Comparison of ENCODE assay signal across 16 cellular contexts in the genomic region with DNA sequence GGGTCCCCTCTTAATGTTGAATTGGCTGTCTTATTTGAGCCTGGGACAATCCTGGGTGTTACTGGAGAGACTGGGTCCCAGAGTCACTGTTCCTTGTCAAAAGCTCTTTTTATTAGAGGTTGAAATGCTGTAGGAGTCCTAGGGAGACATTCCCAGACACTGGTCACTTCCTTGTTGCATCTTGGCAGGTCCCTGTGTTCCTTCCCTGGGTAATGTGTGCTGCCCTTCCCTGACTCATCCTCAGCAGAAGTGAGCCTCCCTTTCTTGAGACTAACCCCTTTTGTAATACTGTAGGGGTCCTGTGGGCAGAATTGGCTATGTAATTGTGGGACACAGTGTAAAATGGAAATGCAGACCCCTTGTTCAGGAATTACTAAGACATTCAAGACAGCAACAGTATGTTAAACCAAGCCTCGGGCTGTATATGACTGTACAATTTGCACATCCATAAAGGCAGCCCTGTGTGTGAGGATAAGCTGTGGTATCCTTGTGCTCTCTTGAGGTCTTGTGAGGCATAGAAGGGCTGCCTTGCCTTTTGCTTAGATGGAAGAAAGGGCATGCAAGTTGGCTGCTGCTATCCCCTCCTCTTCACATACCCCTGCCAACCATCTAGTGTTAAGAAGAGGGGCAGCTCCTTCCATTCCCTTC. TPM values are rescaled to one million over a fixed set of nuclear protein-coding genes. Genes with fewer than 3 reads are reported as not detected.
DNase-seq lines count a peak whose midpoint lies in the region; ATAC-seq and TF ChIP-seq lines count a peak whose summit lies in the region.
"Had no signal": no experiment of that assay in that cellular context is flagged by ENCODE, and none has a peak within 500 bp of the region (broad histone marks: within the 10 kb centered on the region; RNA-seq: fewer than 3 reads in every experiment).

No MANE protein-coding gene starts in this region.

- H3K4me3 Mint-ChIP-seq in activated T-cell treated with anti-CD3 and anti-CD28 coated beads, Interleukin-2, amount 50 U/mL, for 24 hours: no peak overlapping the region
- H3K4me3 Mint-ChIP-seq: GM23338 had no signal

- no peak overlapping the region for H3K27ac ChIP-seq in breast epithelium
- H3K27ac ChIP-seq: BLaER1 treated with 17β-estradiol and CSF1 and Interleukin-3, amounts not matched to agents 10 nM and 100 nM; KMS-11 had no signal

- no peak for TF ChIP-seq POLR2A in breast epithelium (IDR thresholded peaks at IDR 0.05)

- no peaks in the 10 kb centered on the region for H3K4me1 Mint-ChIP-seq in activated T-cell treated with anti-CD3 and anti-CD28 coated beads, Interleukin-2, amount 50 U/mL, for 24 hours (ENCODE audit: low read depth)
- H3K4me1 Mint-ChIP-seq: GM23338 had no signal

- DNase-seq in HCEC 1CT (peak; percentile 34), foreskin fibroblast (peak; percentile 50 to 68), SW 1271 (lab: John Stamatoyannopoulos, UW) (no peak), breast epithelium (ENCODE audit: low spot score in 2 of 2) (no peak)
- DNase-seq in activated T-cell treated with anti-CD3 and anti-CD28 coated beads, Interleukin-2, amount 50 U/mL, for 24 hours: no peak
- DNase-seq: DMS 273 treated with DMSO at 0.1 percent for 48 hours, MM.1S, NCI-H1105, NCI-H1694 treated with DMSO at 0.1 percent for 48 hours, NCI-H69 had no signal

- H3K27ac Mint-ChIP-seq in activated T-cell treated with anti-CD3 and anti-CD28 coated beads, Interleukin-2, amount 50 U/mL, for 24 hours: no peak overlapping the region
- H3K27ac Mint-ChIP-seq: GM23338 had no signal

- peaks cover 32% of the 10 kb centered on the region for H3K27me3 Mint-ChIP-seq in activated T-cell treated with anti-CD3 and anti-CD28 coated beads, Interleukin-2, amount 50 U/mL, for 24 hours

- no peaks in the 10 kb centered on the region for H3K36me3 Mint-ChIP-seq in activated T-cell treated with anti-CD3 and anti-CD28 coated beads, Interleukin-2, amount 50 U/mL, for 24 hours (ENCODE audit: low read depth)

- no peaks in the 10 kb centered on the region for H3K9me3 Mint-ChIP-seq in activated T-cell treated with anti-CD3 and anti-CD28 coated beads, Interleukin-2, amount 50 U/mL, for 24 hours
- H3K9me3 Mint-ChIP-seq: GM23338 had no signal

- H3K9me3 ChIP-seq in breast epithelium: no peaks in the 10 kb centered on the region

- H3K27me3 ChIP-seq in breast epithelium: no peaks in the 10 kb centered on the region
- H3K27me3 ChIP-seq: BLaER1 treated with 17β-estradiol and CSF1 and Interleukin-3, amounts not matched to agents 10 nM and 100 nM had no signal

- H3K4me1 ChIP-seq in breast epithelium: no peaks in the 10 kb centered on the region

- ATAC-seq in SK-N-SH treated with all-trans-retinoic acid at 6 μM for 48 hours (peak; percentile 13), GM18498 (IDR thresholded peaks at IDR 0.05; ENCODE audit: unreplicated experiment) (no peak)
- ATAC-seq: GM23338, Right ventricle myocardium inferior had no signal

- intact Hi-C loops in breast epithelium (cut with DNase I; ENCODE audit: low total_unique reads): no loop called here

- TF ChIP-seq CTCF in foreskin fibroblast (IDR thresholded peaks at IDR 0.05; ENCODE audit: low read depth, low read length) (no peak), breast epithelium (IDR thresholded peaks at IDR 0.05) (no peak)

- no peaks in the 10 kb centered on the region for H3K36me3 ChIP-seq in breast epithelium

- H3K4me3 ChIP-seq in foreskin fibroblast (ENCODE audit: low read depth in 1 of 2, low read length in 2 of 2) (no peak overlapping the region), breast epithelium (no peak overlapping the region)
- H3K4me3 ChIP-seq: BLaER1 treated with 17β-estradiol and CSF1 and Interleukin-3, amounts not matched to agents 10 nM and 100 nM; GM23338 had no signal

TF ChIP-seq in SK-N-SH treated with all-trans-retinoic acid at 6 μM for 48 hours, 23 proteins besides CTCF, POLR2A, EP300 and RAD21:
- TF ChIP-seq GLIS3 (CRISPR knock-in tag; IDR thresholded peaks at IDR 0.05): no peak
- no peak for TF ChIP-seq CSDC2 (CRISPR knock-in tag; IDR thresholded peaks at IDR 0.05)
- no peak for TF ChIP-seq TCF4 (CRISPR knock-in tag; IDR thresholded peaks at IDR 0.05; ENCODE audit: borderline replicate concordance)
- no peak for TF ChIP-seq ZNF8 (CRISPR knock-in tag; IDR thresholded peaks at IDR 0.05)
- TF ChIP-seq ISL1 (CRISPR knock-in tag; IDR thresholded peaks at IDR 0.05): no peak
- TF ChIP-seq RARB (CRISPR knock-in tag; IDR thresholded peaks at IDR 0.05): no peak
- TF ChIP-seq SNAI2 (CRISPR knock-in tag; IDR thresholded peaks at IDR 0.05): no peak
- no peak for TF ChIP-seq BACH2 (CRISPR knock-in tag; IDR thresholded peaks at IDR 0.05; ENCODE audit: borderline replicate concordance)
- no peak for TF ChIP-seq ESRRG (CRISPR knock-in tag; IDR thresholded peaks at IDR 0.05)
- no peak for TF ChIP-seq ZC3H10 (CRISPR knock-in tag; IDR thresholded peaks at IDR 0.05)
- TF ChIP-seq, protein P1, sequence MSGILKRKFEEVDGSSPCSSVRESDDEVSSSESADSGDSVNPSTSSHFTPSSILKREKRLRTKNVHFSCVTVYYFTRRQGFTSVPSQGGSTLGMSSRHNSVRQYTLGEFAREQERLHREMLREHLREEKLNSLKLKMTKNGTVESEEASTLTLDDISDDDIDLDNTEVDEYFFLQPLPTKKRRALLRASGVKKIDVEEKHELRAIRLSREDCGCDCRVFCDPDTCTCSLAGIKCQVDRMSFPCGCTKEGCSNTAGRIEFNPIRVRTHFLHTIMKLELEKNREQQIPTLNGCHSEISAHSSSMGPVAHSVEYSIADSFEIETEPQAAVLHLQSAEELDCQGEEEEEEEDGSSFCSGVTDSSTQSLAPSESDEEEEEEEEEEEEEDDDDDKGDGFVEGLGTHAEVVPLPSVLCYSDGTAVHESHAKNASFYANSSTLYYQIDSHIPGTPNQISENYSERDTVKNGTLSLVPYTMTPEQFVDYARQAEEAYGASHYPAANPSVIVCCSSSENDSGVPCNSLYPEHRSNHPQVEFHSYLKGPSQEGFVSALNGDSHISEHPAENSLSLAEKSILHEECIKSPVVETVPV (CRISPR knock-in tag; IDR thresholded peaks at IDR 0.05): no peak
- TF ChIP-seq ZNF565 (CRISPR knock-in tag; conservative IDR thresholded peaks at IDR 0.05; ENCODE audit: low read depth): no peak
- no peak for TF ChIP-seq OSR1 (CRISPR knock-in tag; IDR thresholded peaks at IDR 0.05)
- TF ChIP-seq ZNF70 (CRISPR knock-in tag; IDR thresholded peaks at IDR 0.05): no peak
- TF ChIP-seq, protein P2, sequence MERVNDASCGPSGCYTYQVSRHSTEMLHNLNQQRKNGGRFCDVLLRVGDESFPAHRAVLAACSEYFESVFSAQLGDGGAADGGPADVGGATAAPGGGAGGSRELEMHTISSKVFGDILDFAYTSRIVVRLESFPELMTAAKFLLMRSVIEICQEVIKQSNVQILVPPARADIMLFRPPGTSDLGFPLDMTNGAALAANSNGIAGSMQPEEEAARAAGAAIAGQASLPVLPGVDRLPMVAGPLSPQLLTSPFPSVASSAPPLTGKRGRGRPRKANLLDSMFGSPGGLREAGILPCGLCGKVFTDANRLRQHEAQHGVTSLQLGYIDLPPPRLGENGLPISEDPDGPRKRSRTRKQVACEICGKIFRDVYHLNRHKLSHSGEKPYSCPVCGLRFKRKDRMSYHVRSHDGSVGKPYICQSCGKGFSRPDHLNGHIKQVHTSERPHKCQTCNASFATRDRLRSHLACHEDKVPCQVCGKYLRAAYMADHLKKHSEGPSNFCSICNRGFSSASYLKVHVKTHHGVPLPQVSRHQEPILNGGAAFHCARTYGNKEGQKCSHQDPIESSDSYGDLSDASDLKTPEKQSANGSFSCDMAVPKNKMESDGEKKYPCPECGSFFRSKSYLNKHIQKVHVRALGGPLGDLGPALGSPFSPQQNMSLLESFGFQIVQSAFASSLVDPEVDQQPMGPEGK (CRISPR knock-in tag; IDR thresholded peaks at IDR 0.05; ENCODE audit: borderline replicate concordance): no peak
- no peak for TF ChIP-seq ZFP3 (CRISPR knock-in tag; IDR thresholded peaks at IDR 0.05)
- no peak for TF ChIP-seq PPARA (CRISPR knock-in tag; IDR thresholded peaks at IDR 0.05; ENCODE audit: borderline replicate concordance)
- no peak for TF ChIP-seq ZFP30 (CRISPR knock-in tag; IDR thresholded peaks at IDR 0.05)
- TF ChIP-seq TOX (CRISPR knock-in tag; IDR thresholded peaks at IDR 0.05; ENCODE audit: borderline replicate concordance): no peak
TF ChIP-seq in SK-N-SH treated with all-trans-retinoic acid at 6 μM for 48 hours: peak in this region for 0.

RNA-seq across cellular contexts. Expression of a gene that starts 53.5 kb away (rescaled TPM):
- 1 to 10 TPM; 3.4 to 5.2 (median 4.0) TPM for total RNA-seq in breast epithelium

Comparison
In these comparisons a context has a peak if more than half of its experiments do, and no peak if none do; other contexts are left out.
1. DNase-seq: peak in HCEC 1CT (single experiment) and foreskin fibroblast (2 of 2); none in SW 1271 (0 of 2), breast epithelium (0 of 2) and activated T-cell treated with anti-CD3 and anti-CD28 coated beads, Interleukin-2, amount 50 U/mL, for 24 hours (single experiment).